11 cellular contexts compared by ENCODE assay signal in genomic region chr2:108586631-108587030, GRCh38. TPM values are rescaled to one million over a fixed set of nuclear protein-coding genes. Genes with fewer than 3 reads are reported as not detected.
DNase-seq lines count a peak whose midpoint lies in the region; ATAC-seq and TF ChIP-seq lines count a peak whose summit lies in the region.
"Had no signal": no experiment of that assay in that cellular context is flagged by ENCODE, and none has a peak within 500 bp of the region (broad histone marks: within the 10 kb centered on the region; RNA-seq: fewer than 3 reads in every experiment).

No MANE protein-coding gene starts in this region.

- no peak for TF ChIP-seq EP300 in upper lobe of left lung (IDR thresholded peaks at IDR 0.05)

- H3K4me1 Mint-ChIP-seq in endothelial cell (ENCODE audit: unreplicated experiment) (peaks cover 67% of the 10 kb centered on the region), nephron (peaks cover 52% of the 10 kb centered on the region)

- no peak for TF ChIP-seq POLR2A in Peyer's patch (IDR thresholded peaks at IDR 0.05)
- TF ChIP-seq POLR2A in upper lobe of left lung (IDR thresholded peaks at IDR 0.05) = no peak

- H3K4me1 ChIP-seq in Peyer's patch (peaks cover 0 to 18% (median 5%) of the 10 kb centered on the region in 4 donors), upper lobe of left lung (peaks cover 31 to 61% (median 55%) of the 10 kb centered on the region in 4 donors)

- H3K27ac Mint-ChIP-seq in endothelial cell (ENCODE audit: unreplicated experiment) (peak overlapping the region; percentile 87), nephron (peak overlapping the region; percentile 20 to 75 (median 49))

- H3K9me3 ChIP-seq in Peyer's patch (no peaks in the 10 kb centered on the region), upper lobe of left lung (no peaks in the 10 kb centered on the region)

- ATAC-seq in upper lobe of left lung (ENCODE audit: low FRiP score in 2 of 2) = no peak
- no peak for ATAC-seq in GM19395 (IDR thresholded peaks at IDR 0.05; ENCODE audit: unreplicated experiment)

- H3K9me3 Mint-ChIP-seq in endothelial cell (ENCODE audit: unreplicated experiment) (no peaks in the 10 kb centered on the region), nephron (no peaks in the 10 kb centered on the region)

- no peaks in the 10 kb centered on the region for H3K36me3 ChIP-seq in Peyer's patch
- H3K36me3 ChIP-seq in upper lobe of left lung = no peaks in the 10 kb centered on the region

- no peaks in the 10 kb centered on the region for H3K27me3 ChIP-seq in Peyer's patch
- no peaks in the 10 kb centered on the region for H3K27me3 ChIP-seq in upper lobe of left lung

- no peak for TF ChIP-seq CTCF in Peyer's patch (IDR thresholded peaks at IDR 0.05)
- TF ChIP-seq CTCF in endothelial cell (IDR thresholded peaks at IDR 0.05; ENCODE audit: unreplicated experiment) = no peak
- no peak for TF ChIP-seq CTCF in nephron (IDR thresholded peaks at IDR 0.05; ENCODE audit: unreplicated experiment in 3 of 3)
- TF ChIP-seq CTCF in upper lobe of left lung (IDR thresholded peaks at IDR 0.05) = no peak

- 51 to 56% methylated on average over 5 of the region's 5 CpGs for WGBS in upper lobe of left lung, 2 donors

- no peaks in the 10 kb centered on the region for H3K36me3 Mint-ChIP-seq in endothelial cell (ENCODE audit: low read depth, unreplicated experiment)
- no peaks in the 10 kb centered on the region for H3K36me3 Mint-ChIP-seq in nephron (ENCODE audit: low read depth)

- no peak overlapping the region for H3K4me3 ChIP-seq in Peyer's patch
- no peak overlapping the region for H3K4me3 ChIP-seq in upper lobe of left lung
- H3K4me3 ChIP-seq: PC-9 had no signal

- H3K27me3 Mint-ChIP-seq in endothelial cell (ENCODE audit: unreplicated experiment) (peaks cover 1% of the 10 kb centered on the region), nephron (ENCODE audit: low read depth) (no peaks in the 10 kb centered on the region)

- DNase-seq in Peyer's patch (no peak), endothelial cell (ENCODE audit: low spot score) (no peak), upper lobe of left lung (no peak), NCI-H2081 (lab: John Stamatoyannopoulos, UW) (no peak), cerebellar cortex (ENCODE audit: low spot score) (no peak)
- DNase-seq: GOT3; NCI-H2081 treated with DMSO at 0.1 percent for 48 hours; PC-9; stimulated activated CD4-positive, alpha-beta T cell treated with anti-CD3 and anti-CD28 coated beads, Interleukin-12 subunit alpha, Interleukin-12 subunit beta, amount 100 ng/mL, for 4 hours had no signal

- H3K27ac ChIP-seq in Peyer's patch (peak overlapping the region in 3 of 4 donors; percentile 38 to 56 (median 38)), upper lobe of left lung (peak overlapping the region; percentile 10 to 76 (median 70))
- H3K27ac ChIP-seq: PC-9 had no signal

- no peak overlapping the region for H3K4me3 Mint-ChIP-seq in endothelial cell (ENCODE audit: unreplicated experiment)
- H3K4me3 Mint-ChIP-seq in nephron = peak overlapping the region in 2 of 3 experiments; percentile 1 to 4

RNA-seq across cellular contexts. Expression of gene LIMS1, which starts 52.4 kb away (rescaled TPM):
- 10 to 100 TPM; 24.2 to 78.4 (median 39.6) TPM for total RNA-seq in Peyer's patch
- 144 TPM for total RNA-seq in endothelial cell (ENCODE audit: unreplicated experiment)
- total RNA-seq in upper lobe of left lung = 100 to 1,000 TPM in 1 of 6 donors, 10 to 100 TPM in 5; 51.3 to 148 (median 87.7) TPM
